ENCODE assay signal across 14 cellular contexts in genomic region chr6:54935739-54936138, GRCh38.
A peak's percentile ranks its signal among the peaks of the same experiment; 100 is the strongest.
DNase-seq lines count a peak whose midpoint lies in the region; ATAC-seq, FAIRE-seq and TF ChIP-seq lines count a peak whose summit lies in the region.
"Had no signal": no experiment of that assay in that cellular context is flagged by ENCODE, and none has a peak within 500 bp of the region (broad histone marks: within the 10 kb centered on the region; RNA-seq: fewer than 3 reads in every experiment).

No MANE protein-coding gene starts in this region.

- TF ChIP-seq CTCF in bronchial epithelial cell (IDR thresholded peaks at IDR 0.05; ENCODE audit: insufficient read depth, low read length, severe bottlenecking), result no peak
- no peak for TF ChIP-seq CTCF in vagina (IDR thresholded peaks at IDR 0.05)

- FAIRE-seq in bronchial epithelial cell (lab: Jason Lieb, UNC), result peak; percentile 95

- no peak for TF ChIP-seq POLR2A in vagina (IDR thresholded peaks at IDR 0.05)

- H3K36me3 ChIP-seq in bronchial epithelial cell (ENCODE audit: control insufficient read depth, insufficient read depth, low read length) (peaks cover 6% of the 10 kb centered on the region), vagina (no peaks in the 10 kb centered on the region)
- H3K36me3 ChIP-seq: left ventricle myocardium inferior had no signal

- DNase-seq in EL (peak; percentile 61), LHCN-M2 (ENCODE audit: low read depth) (peak; percentile 24), bronchial epithelial cell (ENCODE audit: low read depth) (peak; percentile 99), kidney tubule cell (ENCODE audit: low spot score) (peak; percentile 92), vagina (ENCODE audit: extremely low spot score in 2 of 2) (no peak), midbrain (lab: John Stamatoyannopoulos, UW) (no peak)
- DNase-seq: CD4-positive, alpha-beta T cell; left ventricle myocardium inferior; NCI-H1105 treated with DMSO at 0.1 percent for 48 hours; NCI-H526 treated with DMSO at 0.1 percent for 48 hours; nucleus accumbens had no signal

- intact Hi-C loops in vagina (cut with DNase I), result loop anchor here (2.0 kb wide), 1 partner anchor 17 kb away; no protein-coding TSS in a partner anchor

- no peaks in the 10 kb centered on the region for H3K4me1 ChIP-seq in vagina
- H3K4me1 ChIP-seq: left ventricle myocardium inferior had no signal

- ATAC-seq in GM19395 (IDR thresholded peaks at IDR 0.05; ENCODE audit: unreplicated experiment) (no peak), GM21723 (IDR thresholded peaks at IDR 0.05; ENCODE audit: unreplicated experiment) (no peak)
- ATAC-seq: SK-N-SH treated with all-trans-retinoic acid at 6 μM for 48 hours had no signal

- H3K27ac ChIP-seq in vagina, result no peak overlapping the region
- H3K27ac ChIP-seq: left ventricle myocardium inferior had no signal

- no peak overlapping the region for H3K4me3 ChIP-seq in bronchial epithelial cell (ENCODE audit: low read depth, low read length)
- H3K4me3 ChIP-seq in vagina, result no peak overlapping the region
- H3K4me3 ChIP-seq: left ventricle myocardium inferior had no signal

- H3K27me3 ChIP-seq in bronchial epithelial cell (ENCODE audit: control insufficient read depth, insufficient read depth, low read length) (no peaks in the 10 kb centered on the region), vagina (no peaks in the 10 kb centered on the region)

- no peaks in the 10 kb centered on the region for H3K9me3 ChIP-seq in vagina

Comparison
In these comparisons a context has a peak if more than half of its experiments do, and no peak if none do; other contexts are left out.
1. DNase-seq: peak in EL (single experiment), LHCN-M2 (single experiment), bronchial epithelial cell (single experiment) and kidney tubule cell (single experiment); none in vagina (0 of 2) and midbrain (single experiment).